Comparison of ENCODE assay signal across 12 cellular contexts in genomic region chr2:28343184-28343942, GRCh38. TPM values are rescaled to one million over a fixed set of nuclear protein-coding genes. Genes with fewer than 3 reads are reported as not detected.
A peak's percentile ranks its signal among the peaks of the same experiment; 100 is the strongest.
DNase-seq lines count a peak whose midpoint lies in the region; ATAC-seq, FAIRE-seq and TF ChIP-seq lines count a peak whose summit lies in the region.
"Had no signal": no experiment of that assay in that cellular context is flagged by ENCODE, and none has a peak within 500 bp of the region (broad histone marks: within the 10 kb centered on the region; RNA-seq: fewer than 3 reads in every experiment).

No MANE protein-coding gene starts in this region.

- no TSS peak for BruUV-seq in HepG2 (replicated peaks; lab: Mats Ljungman, UMichigan)

- no peak for TF ChIP-seq RAD21 in HepG2 (CRISPR knock-in tag; IDR thresholded peaks at IDR 0.05)

- DNase-seq in Kasumi-1 (lab: John Stamatoyannopoulos, UW) = peak; percentile 42 to 47
- DNase-seq in T-helper 17 cell = no peak
- no peak for DNase-seq in HepG2 (ENCODE audit: low spot score)
- no peak for DNase-seq in NK-92 (lab: John Stamatoyannopoulos, UW; ENCODE audit: unreplicated experiment)
- DNase-seq in activated CD4-positive, alpha-beta T cell treated with anti-CD3 and anti-CD28 coated beads, Interleukin-2, amount 50 U/mL, for 1 hour = no peak
- no peak for DNase-seq in stimulated activated naive CD4-positive, alpha-beta T cell treated with Interleukin-2 at 50 U/mL for 16 hours (lab: John Stamatoyannopoulos, UW)
- DNase-seq: GOT3, NCI-H1694 treated with DMSO at 0.1 percent for 48 hours, PC-9, small intestine had no signal

- no peaks in the 10 kb centered on the region for H4K20me1 ChIP-seq in HepG2 (ENCODE audit: insufficient read depth, low read length)

- CTCF ChIA-PET in HepG2 (lab: Yijun Ruan, JAX; ENCODE audit: low intra/inter-chr PET ratio, low total read pairs) = no interaction called here

- TF ChIP-seq CTCF in HepG2 (CRISPR knock-in tag; IDR thresholded peaks at IDR 0.05) = no peak

- TF ChIP-seq POLR2A in HepG2 (IDR thresholded peaks at IDR 0.05; ENCODE audit: insufficient read depth in 1 of 2, low read depth in 2 of 2, low read length in 2 of 2) = no peak

- FAIRE-seq in HepG2 (lab: Jason Lieb, UNC) = no peak
- FAIRE-seq: small intestine had no signal

- no peak overlapping the region for H3K4me3 ChIP-seq in HepG2 (replicated peaks in 1 of 3; ENCODE audit: insufficient read depth in 1 of 3, low read depth in 2 of 3, low read length in 3 of 3)
- H3K4me3 ChIP-seq: PC-9 had no signal

- intact Hi-C loops in HepG2 (cut with micrococcal nuclease; ENCODE audit: unreplicated experiment) = no loop called here

- H3K36me3 ChIP-seq in HepG2 (replicated peaks in 1 of 2; ENCODE audit: control insufficient read depth in 1 of 2, insufficient read depth in 2 of 2, low read length in 2 of 2) = no peaks in the 10 kb centered on the region

- POLR2A ChIA-PET in HepG2 (lab: Yijun Ruan, JAX) = interaction anchor here (1.2 to 1.4 kb wide), 2 partner anchors 9 to 591 kb away, joined by 3 read pairs; no protein-coding TSS in a partner anchor

- no peak overlapping the region for H2AFZ ChIP-seq in HepG2 (ENCODE audit: low read length)
- H2AFZ ChIP-seq: PC-9 had no signal

- no peak overlapping the region for H3K4me3 Mint-ChIP-seq in T-helper 17 cell

- no peak overlapping the region for H3K9ac ChIP-seq in HepG2 (ENCODE audit: insufficient read depth, low read depth, low read length)

- 48% methylated on average over 5 of the region's 5 CpGs for WGBS in HepG2 (ENCODE audit: low lambda C conversion rate)

- H3K27ac Mint-ChIP-seq in T-helper 17 cell = peak overlapping the region; percentile 8

- H3K9me3 ChIP-seq in T-helper 17 cell (ENCODE audit: control insufficient read depth, low read length, poor library complexity, severe bottlenecking) (no peaks in the 10 kb centered on the region), HepG2 (ENCODE audit: low read length) (no peaks in the 10 kb centered on the region)

- H3K27ac ChIP-seq in HepG2 (ENCODE audit: extremely low read length, insufficient read depth, low read length) = no peak overlapping the region
- peak overlapping the region; percentile 27 for H3K27ac ChIP-seq in temporal lobe (ENCODE audit: low read depth, low read length)
- H3K27ac ChIP-seq: PC-9 had no signal

- ATAC-seq in T-helper 17 cell (no peak), HepG2 (no peak), HG02763 (IDR thresholded peaks at IDR 0.05; ENCODE audit: unreplicated experiment) (no peak)

- H3K36me3 Mint-ChIP-seq in T-helper 17 cell (ENCODE audit: low read depth) = peaks cover 4% of the 10 kb centered on the region

- no peaks in the 10 kb centered on the region for H3K27me3 Mint-ChIP-seq in T-helper 17 cell

- no peaks in the 10 kb centered on the region for H3K79me2 ChIP-seq in HepG2 (ENCODE audit: insufficient read depth, low read length)

- peak overlapping the region; percentile 65; the same call in 1 of the 2 replicates for H3K4me2 ChIP-seq in HepG2 (ENCODE audit: low read depth, low read length)

- in situ Hi-C loops in HepG2 (cut with HindIII; ENCODE audit: extremely low pct_ligation_motif_present, low pct_unique_long_range_greater_than_20kb) = no loop called here

- H3K4me1 Mint-ChIP-seq in T-helper 17 cell = peaks cover 17% of the 10 kb centered on the region

- peaks cover 34% of the 10 kb centered on the region for H3K4me1 ChIP-seq in HepG2 (ENCODE audit: insufficient read depth, low read length)

- peaks cover 0 to 2% of the 10 kb centered on the region in 2 experiments; a peak in 1 of 5 replicates for H3K27me3 ChIP-seq in HepG2 (ENCODE audit: control insufficient read depth in 1 of 2, insufficient read depth in 2 of 2, low read length in 2 of 2)

- TF ChIP-seq EP300 in HepG2 (IDR thresholded peaks at IDR 0.05; ENCODE audit: low read depth in 2 of 2, low read length in 2 of 2) (no peak), HepG2 (CRISPR knock-in tag; IDR thresholded peaks at IDR 0.05; ENCODE audit: borderline replicate concordance) (no peak)

TF ChIP-seq in HepG2, 621 proteins besides CTCF, POLR2A, EP300 and RAD21 (continues in another document):
- TF ChIP-seq, protein P1, sequence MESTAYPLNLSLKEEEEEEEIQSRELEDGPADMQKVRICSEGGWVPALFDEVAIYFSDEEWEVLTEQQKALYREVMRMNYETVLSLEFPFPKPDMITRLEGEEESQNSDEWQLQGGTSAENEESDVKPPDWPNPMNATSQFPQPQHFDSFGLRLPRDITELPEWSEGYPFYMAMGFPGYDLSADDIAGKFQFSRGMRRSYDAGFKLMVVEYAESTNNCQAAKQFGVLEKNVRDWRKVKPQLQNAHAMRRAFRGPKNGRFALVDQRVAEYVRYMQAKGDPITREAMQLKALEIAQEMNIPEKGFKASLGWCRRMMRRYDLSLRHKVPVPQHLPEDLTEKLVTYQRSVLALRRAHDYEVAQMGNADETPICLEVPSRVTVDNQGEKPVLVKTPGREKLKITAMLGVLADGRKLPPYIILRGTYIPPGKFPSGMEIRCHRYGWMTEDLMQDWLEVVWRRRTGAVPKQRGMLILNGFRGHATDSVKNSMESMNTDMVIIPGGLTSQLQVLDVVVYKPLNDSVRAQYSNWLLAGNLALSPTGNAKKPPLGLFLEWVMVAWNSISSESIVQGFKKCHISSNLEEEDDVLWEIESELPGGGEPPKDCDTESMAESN (CRISPR knock-in tag; conservative IDR thresholded peaks at IDR 0.05) = no peak
- TF ChIP-seq GATAD1 (CRISPR knock-in tag; IDR thresholded peaks at IDR 0.05) (no peak), ZNF646 (CRISPR knock-in tag; IDR thresholded peaks at IDR 0.05) (no peak), ZNF773 (CRISPR knock-in tag; IDR thresholded peaks at IDR 0.05; ENCODE audit: borderline replicate concordance) (no peak)

RNA-seq across cellular contexts. Expression of gene FOSL2, which starts 49.3 kb away (rescaled TPM):
- total RNA-seq in T-helper 17 cell (100 to 1,000 TPM; 114 to 153 TPM), HepG2 (2016; rRNA removed; fragmentation: Illumina TruSeq; extraction: Trizol) (2.3 and 3.4 TPM in 2 replicates), temporal lobe (8.9 TPM)
- 0.53 and 0.61 TPM in 2 replicates for total RNA-seq in HepG2 (2016; cell fraction: cytosol; rRNA removed; fragmentation: Illumina TruSeq; extraction: Trizol; ENCODE audit: low read depth)
- 2.2 and 4.1 TPM in 2 replicates for total RNA-seq in HepG2 (2016; cell fraction: insoluble cytoplasmic fraction; rRNA removed; fragmentation: Illumina TruSeq; extraction: Trizol)
- 1.3 and 1.4 TPM in 2 replicates for total RNA-seq in HepG2 (2016; cell fraction: membrane; rRNA removed; fragmentation: Illumina TruSeq; extraction: Trizol)
- 3.7 and 5.1 TPM in 2 replicates for total RNA-seq in HepG2 (2016; cell fraction: nucleus; rRNA removed; fragmentation: Illumina TruSeq; extraction: Trizol)
- polyA plus RNA-seq in HepG2 (2011; rRNA removed) = 18.1 and 20.1 TPM in 2 replicates
- 10.9 and 11.2 TPM in 2 replicates for polyA plus RNA-seq in HepG2 (2011; cell fraction: cytosol; rRNA removed)
- polyA plus RNA-seq in HepG2 (2011; cell fraction: nucleus; rRNA removed) = 37.0 and 47.3 TPM in 2 replicates
- 25.1 and 31.2 TPM in 2 replicates for polyA plus RNA-seq in HepG2 (2012)
- polyA plus RNA-seq in HepG2 (2016; cell fraction: cytosol; fragmentation: Illumina TruSeq; extraction: Trizol; ENCODE audit: low read depth) = 0.21 and 0.26 TPM in 2 replicates
- polyA plus RNA-seq in HepG2 (2016; cell fraction: insoluble cytoplasmic fraction; fragmentation: Illumina TruSeq; extraction: Trizol; ENCODE audit: low read depth) = 2.0 and 2.4 TPM in 2 replicates
- 0.46 and 0.51 TPM in 2 replicates for polyA plus RNA-seq in HepG2 (2016; cell fraction: membrane; fragmentation: Illumina TruSeq; extraction: Trizol; ENCODE audit: low read depth)
- polyA plus RNA-seq in HepG2 (2016; cell fraction: nucleus; fragmentation: Illumina TruSeq; extraction: Trizol; ENCODE audit: insufficient read depth, low read depth) = 3.9 and 4.9 TPM in 2 replicates
- polyA minus RNA-seq in HepG2 (2011; rRNA and poly(A)+ RNA removed; ENCODE audit: low replicate concordance) = 62.9 and 84.8 TPM in 2 replicates
- polyA minus RNA-seq in HepG2 (2011; cell fraction: cytosol; rRNA and poly(A)+ RNA removed) = 27.1 and 28.7 TPM in 2 replicates
- 47.9 and 53.6 TPM in 2 replicates for polyA minus RNA-seq in HepG2 (2011; cell fraction: nucleus; rRNA and poly(A)+ RNA removed)

Comparison
In these comparisons a context has a peak if more than half of its experiments do, and no peak if none do; other contexts are left out.
1. DNase-seq: peak in Kasumi-1 (2 of 2); none in T-helper 17 cell (0 of 3), HepG2 (single experiment), NK-92 (single experiment), activated CD4-positive, alpha-beta T cell treated with anti-CD3 and anti-CD28 coated beads, Interleukin-2, amount 50 U/mL, for 1 hour (single experiment) and stimulated activated naive CD4-positive, alpha-beta T cell treated with Interleukin-2 at 50 U/mL for 16 hours (single experiment).
2. RNA of gene FOSL2, which starts 49.3 kb away (total RNA-seq): 114 to 153 TPM in T-helper 17 cell; 8.9 TPM in temporal lobe (single experiment) and 0.53 to 5.1 TPM in HepG2; every median in the first group is over 10 times any median in the second.